29 cellular contexts compared by ENCODE assay signal in the genomic region with DNA sequence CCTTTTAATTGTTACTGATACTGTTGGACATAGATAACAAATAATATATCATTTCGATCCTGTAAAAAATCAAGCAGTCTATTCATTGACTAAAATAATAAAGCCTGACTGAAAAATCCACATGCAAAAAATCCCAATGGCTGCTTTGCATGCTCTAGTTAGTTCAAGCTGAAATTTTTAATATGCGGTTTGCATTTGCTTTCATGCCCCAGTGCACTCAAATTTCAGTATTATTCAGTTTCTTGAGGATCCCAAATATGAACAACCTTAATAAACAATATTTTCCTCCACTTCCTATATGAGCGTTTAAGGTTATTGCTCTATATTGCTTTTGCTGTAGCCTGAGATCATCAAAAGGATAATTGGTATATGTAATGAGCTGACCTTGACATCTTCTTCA.
"Had no signal": no experiment of that assay in that cellular context is flagged by ENCODE, and none has a peak within 500 bp of the region (broad histone marks: within the 10 kb centered on the region; RNA-seq: fewer than 3 reads in every experiment).

No MANE protein-coding gene starts in this region.

- H3K36me3 ChIP-seq: adrenal gland, colonic mucosa, ovary, right lobe of liver, transverse colon, WERI-Rb-1 had no signal

- H3K9me3 ChIP-seq: adrenal gland, body of pancreas, colonic mucosa, ovary, right lobe of liver, testis, transverse colon had no signal

- DNase-seq: activated CD4-positive, alpha-beta T cell treated with anti-CD3 and anti-CD28 coated beads, Interleukin-2, amount 10 ng/mL, durations not matched to agents 24 days and 14 days; activated CD4-positive, CD25-positive, alpha-beta regulatory T cell treated with anti-CD3 and anti-CD28 coated beads, Interleukin-2, amount 50 U/mL, for 72 hours; activated CD8-positive, alpha-beta T cell treated with anti-CD3 and anti-CD28 coated beads for 36 hours; activated effector memory CD4-positive, alpha-beta T cell treated with anti-CD3 and anti-CD28 coated beads, Interleukin-2, amount 50 U/mL, for 16 hours; activated naive CD4-positive, alpha-beta T cell treated with anti-CD3 and anti-CD28 coated beads for 36 hours; activated naive CD8-positive, alpha-beta T cell treated with anti-CD3 and anti-CD28 coated beads for 36 hours; activated T-cell treated with anti-CD3 and anti-CD28 coated beads for 4 hours; adrenal gland; aorta; body of pancreas; cerebellar nuclear complex; colonic mucosa; dorsolateral prefrontal cortex; effector memory CD4-positive, alpha-beta T cell; head of caudate nucleus; hypothalamus; immature natural killer cell; kidney; left colon; midbrain; naive thymus-derived CD4-positive, alpha-beta T cell; ovary; right lobe of liver; stimulated activated CD4-positive, alpha-beta T cell treated with anti-CD3 and anti-CD28 coated beads, Interleukin-4, amount 100 ng/mL, for 1 hour; stimulated activated naive CD8-positive, alpha-beta T cell treated with anti-CD3 and anti-CD28 coated beads, Interleukin-15, Interleukin-2, amounts not matched to agents 100 U/mL and 50 U/mL, for 24 hours; T1000; testis; transverse colon; WERI-Rb-1 had no signal

- H3K4me1 ChIP-seq: body of pancreas, colonic mucosa, right lobe of liver, testis had no signal

- H3K27me3 ChIP-seq: adrenal gland, body of pancreas, colonic mucosa, dorsolateral prefrontal cortex, ovary, right lobe of liver, testis, transverse colon had no signal

- ATAC-seq: activated CD8-positive, alpha-beta T cell treated with anti-CD3 and anti-CD28 coated beads for 36 hours; body of pancreas; left colon; naive thymus-derived CD4-positive, alpha-beta T cell; right lobe of liver; stimulated activated naive CD8-positive, alpha-beta T cell treated with anti-CD3 and anti-CD28 coated beads, Interleukin-15, Interleukin-2, amounts not matched to agents 100 U/mL and 50 U/mL, for 24 hours had no signal

- H3K27ac ChIP-seq: adrenal gland, body of pancreas, colonic mucosa, dorsolateral prefrontal cortex, ovary, right lobe of liver, testis, transverse colon, WERI-Rb-1 had no signal

- H3K4me3 ChIP-seq: adrenal gland, body of pancreas, colonic mucosa, dorsolateral prefrontal cortex, ovary, right lobe of liver, testis, transverse colon had no signal
